In the genomic region with DNA sequence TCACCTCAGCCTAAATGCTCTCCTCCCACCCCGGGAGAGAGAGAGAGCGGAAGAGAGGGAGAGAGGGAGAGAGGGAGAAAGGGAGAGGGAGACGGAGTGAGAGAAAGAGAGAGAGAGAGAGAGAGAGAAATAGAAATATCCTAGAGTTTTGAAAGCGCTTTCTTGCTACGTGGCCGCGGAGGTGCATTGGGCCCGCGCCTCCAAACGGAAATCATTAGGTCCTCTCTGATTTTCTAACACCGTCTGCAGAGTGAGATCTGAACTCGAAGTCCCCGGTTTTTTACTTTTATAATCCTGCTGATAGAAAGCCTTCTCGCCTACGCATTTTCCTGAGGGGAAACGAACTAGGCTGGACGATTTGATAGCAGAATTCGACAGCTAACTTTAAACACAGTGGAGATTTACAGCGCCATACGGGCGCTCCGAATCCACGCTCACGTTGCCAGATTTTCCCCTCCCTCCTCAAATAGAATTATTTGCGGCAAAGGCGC, we compare ENCODE assay signal across 16 cellular contexts. TPM values are rescaled to one million over a fixed set of nuclear protein-coding genes. Genes with fewer than 3 reads are reported as not detected.
DNase-seq lines count a peak whose midpoint lies in the region; ATAC-seq and TF ChIP-seq lines count a peak whose summit lies in the region.
"Had no signal": no experiment of that assay in that cellular context is flagged by ENCODE, and none has a peak within 500 bp of the region (broad histone marks: within the 10 kb centered on the region; RNA-seq: fewer than 3 reads in every experiment).

No MANE protein-coding gene starts in this region.

- H3K4me1 Mint-ChIP-seq in Caco-2 (ENCODE audit: low read depth, unreplicated experiment) (peaks cover 13% of the 10 kb centered on the region), activated B cell treated with CpG ODN at 0.5 μM for 24 hours (peaks cover 5% of the 10 kb centered on the region)
- H3K4me1 Mint-ChIP-seq in naive thymus-derived CD4-positive, alpha-beta T cell, result peaks cover 0 to 22% (median 15%) of the 10 kb centered on the region in 7 donors

- H3K36me3 Mint-ChIP-seq in Caco-2 (ENCODE audit: insufficient read depth, unreplicated experiment) (peaks cover 5% of the 10 kb centered on the region), activated B cell treated with CpG ODN at 0.5 μM for 24 hours (ENCODE audit: low read depth) (no peaks in the 10 kb centered on the region)
- H3K36me3 Mint-ChIP-seq in naive thymus-derived CD4-positive, alpha-beta T cell, result peaks cover 0 to 38% (median 0%) of the 10 kb centered on the region in 5 donors

- intact Hi-C loops in Caco-2 (cut with micrococcal nuclease; ENCODE audit: unreplicated experiment), result loop anchor here (2.0 to 10.0 kb wide), 2 partner anchors 120 to 200 kb away; no protein-coding TSS in a partner anchor
- intact Hi-C loops in activated B cell treated with CpG ODN at 0.5 μM for 24 hours (cut with micrococcal nuclease), result loop anchor here (2.0 kb wide), 2 partner anchors 26 to 46 kb away; no protein-coding TSS in a partner anchor
- intact Hi-C loops in naive thymus-derived CD4-positive, alpha-beta T cell (cut with micrococcal nuclease), result loop anchor here (2.0 to 10.0 kb wide), 3 partner anchors 44 to 1750 kb away; partner anchors contain the start of genes HOXD8 (in 1 of the 2) and SP9 (in 1 of the 2)

- H3K27me3 Mint-ChIP-seq in Caco-2 (ENCODE audit: insufficient read depth, unreplicated experiment) (peaks cover 54% of the 10 kb centered on the region), activated B cell treated with CpG ODN at 0.5 μM for 24 hours (peaks cover 72% of the 10 kb centered on the region)
- H3K27me3 Mint-ChIP-seq in naive thymus-derived CD4-positive, alpha-beta T cell, result peaks cover 65 to 88% (median 76%) of the 10 kb centered on the region in 5 donors

- H3K27me3 ChIP-seq in Caco-2 (replicated peaks; ENCODE audit: control insufficient read depth, insufficient read depth, low read length), result peaks cover 20% of the 10 kb centered on the region
- peaks cover 42 to 85% of the 10 kb centered on the region in 2 donors for H3K27me3 ChIP-seq in naive thymus-derived CD4-positive, alpha-beta T cell (ENCODE audit: control insufficient read depth in 2 of 2, insufficient read depth in 2 of 2, low read length in 2 of 2)

- BruUV-seq in Caco-2 (replicated peaks; lab: Mats Ljungman, UMichigan), result no TSS peak

- CTCF ChIA-PET in Caco-2 (lab: Charles Lee) (interaction anchor here (0.7 kb wide), 1 partner anchor 222 kb away, joined by 3 read pairs; no protein-coding TSS in a partner anchor), activated B cell treated with CpG ODN at 0.5 μM for 24 hours (lab: Charles Lee) (no interaction called here)
- CTCF ChIA-PET in naive thymus-derived CD4-positive, alpha-beta T cell (lab: Charles Lee), result no interaction called here

- H3K4me3 ChIP-seq in Caco-2 (ENCODE audit: low read depth, low read length), result peak overlapping the region; percentile 22
- H3K4me3 ChIP-seq in naive thymus-derived CD4-positive, alpha-beta T cell (ENCODE audit: low read length), result no peak overlapping the region
- H3K4me3 ChIP-seq: stomach had no signal

- H3K4me1 ChIP-seq in Caco-2, result peaks cover 16% of the 10 kb centered on the region; the same call in 1 of the 2 replicates
- peaks cover 0 to 2% of the 10 kb centered on the region in 2 donors for H3K4me1 ChIP-seq in naive thymus-derived CD4-positive, alpha-beta T cell (ENCODE audit: control insufficient read depth in 2 of 2, insufficient read depth in 2 of 2, low read length in 2 of 2)

- H3K36me3 ChIP-seq in Caco-2 (ENCODE audit: control insufficient read depth, insufficient read depth, low read length), result no peaks in the 10 kb centered on the region
- no peaks in the 10 kb centered on the region for H3K36me3 ChIP-seq in naive thymus-derived CD4-positive, alpha-beta T cell (ENCODE audit: control insufficient read depth in 2 of 3, insufficient read depth in 3 of 3, low read length in 3 of 3)
- H3K36me3 ChIP-seq: stomach had no signal

- H3K9me3 Mint-ChIP-seq in Caco-2 (ENCODE audit: unreplicated experiment) (no peaks in the 10 kb centered on the region), activated B cell treated with CpG ODN at 0.5 μM for 24 hours (peaks cover 3% of the 10 kb centered on the region)
- H3K9me3 Mint-ChIP-seq in naive thymus-derived CD4-positive, alpha-beta T cell, result peaks cover 2 to 75% (median 38%) of the 10 kb centered on the region in 11 donors

- H3K4me3 Mint-ChIP-seq in Caco-2 (ENCODE audit: unreplicated experiment) (peak overlapping the region; percentile 64), activated B cell treated with CpG ODN at 0.5 μM for 24 hours (no peak overlapping the region)
- H3K4me3 Mint-ChIP-seq in naive thymus-derived CD4-positive, alpha-beta T cell, result peak overlapping the region in 6 of 10 donors; percentile 5 to 69 (median 44)

- no peak overlapping the region for H3K27ac ChIP-seq in naive thymus-derived CD4-positive, alpha-beta T cell (ENCODE audit: low read depth, low read length)
- H3K27ac ChIP-seq: 22Rv1, dorsolateral prefrontal cortex, stomach had no signal

- H3K9me3 ChIP-seq in Caco-2, result peaks cover 15% of the 10 kb centered on the region
- H3K9me3 ChIP-seq in naive thymus-derived CD4-positive, alpha-beta T cell (ENCODE audit: control insufficient read depth in 2 of 3, low read length in 3 of 3), result peaks cover 0 to 52% (median 13%) of the 10 kb centered on the region in 3 experiments

- ATAC-seq in activated B cell treated with CpG ODN at 0.5 μM for 24 hours (ENCODE audit: low read depth), result no peak
- no peak for ATAC-seq in naive thymus-derived CD4-positive, alpha-beta T cell
- no peak for ATAC-seq in GM21529 (IDR thresholded peaks at IDR 0.05; ENCODE audit: unreplicated experiment)
- ATAC-seq in GM19463 (IDR thresholded peaks at IDR 0.05; ENCODE audit: unreplicated experiment), result no peak

- TF ChIP-seq CTCF in Caco-2 (IDR thresholded peaks at IDR 0.05; ENCODE audit: insufficient read depth in 1 of 2, low read depth in 1 of 2, low read length in 1 of 2, severe bottlenecking in 1 of 2, unreplicated experiment in 1 of 2) (no peak), activated B cell treated with CpG ODN at 0.5 μM for 24 hours (IDR thresholded peaks at IDR 0.05) (no peak)

- POLR2A ChIA-PET in Caco-2 (lab: Charles Lee), result no interaction called here
- POLR2A ChIA-PET in activated B cell treated with CpG ODN at 0.5 μM for 24 hours (lab: Charles Lee), result no interaction called here
- POLR2A ChIA-PET in naive thymus-derived CD4-positive, alpha-beta T cell (lab: Charles Lee), result no interaction called here

- H3K27ac Mint-ChIP-seq in Caco-2 (ENCODE audit: unreplicated experiment), result no peak overlapping the region
- H3K27ac Mint-ChIP-seq in activated B cell treated with CpG ODN at 0.5 μM for 24 hours, result peak overlapping the region; percentile 35
- peak overlapping the region; percentile 28 to 98 (median 82) for H3K27ac Mint-ChIP-seq in naive thymus-derived CD4-positive, alpha-beta T cell

- DNase-seq in DMS 273 (lab: John Stamatoyannopoulos, UW; ENCODE audit: unreplicated experiment), result peak; percentile 30
- no peak for DNase-seq in DMS 273 treated with DMSO at 0.1 percent for 48 hours (lab: John Stamatoyannopoulos, UW)
- DNase-seq in Caco-2, result no peak
- no peak for DNase-seq in activated B cell treated with CpG ODN at 0.5 μM for 24 hours
- DNase-seq in naive thymus-derived CD4-positive, alpha-beta T cell, result no peak
- no peak for DNase-seq in activated effector memory CD4-positive, alpha-beta T cell treated with anti-CD3 and anti-CD28 coated beads, Interleukin-2, amount 50 U/mL, for 16 hours
- DNase-seq: amniotic stem cell, dorsolateral prefrontal cortex, NCI-H2029 had no signal

RNA-seq across cellular contexts. Expression of gene EVX2, which starts 0.9 kb away (rescaled TPM):
- total RNA-seq in Caco-2 (2022) (0.07 TPM in 1 of 2 replicates, not detected in the other), activated B cell treated with CpG ODN at 0.5 μM for 24 hours (not detected in 2 replicates)
- not detected for total RNA-seq in naive thymus-derived CD4-positive, alpha-beta T cell
- not detected for polyA plus RNA-seq in naive thymus-derived CD4-positive, alpha-beta T cell
- total RNA-seq: lower leg skin, M059J, omental fat pad, stomach had no signal
- polyA plus RNA-seq: stomach had no signal

RNA-seq across cellular contexts. Expression of gene HOXD13, which starts 7.8 kb away (rescaled TPM):
- total RNA-seq in Caco-2 (2022), result not detected in 2 replicates
- total RNA-seq in activated B cell treated with CpG ODN at 0.5 μM for 24 hours, result not detected in 2 replicates
- total RNA-seq in naive thymus-derived CD4-positive, alpha-beta T cell, result not detected
- not detected for polyA plus RNA-seq in naive thymus-derived CD4-positive, alpha-beta T cell
- total RNA-seq: dorsolateral prefrontal cortex, omental fat pad, stomach had no signal
- polyA plus RNA-seq: stomach had no signal

RNA-seq across cellular contexts. Expression of gene HOXD12, which starts 14.9 kb away (rescaled TPM):
- total RNA-seq in Caco-2 (2022), result not detected in 2 replicates
- total RNA-seq in activated B cell treated with CpG ODN at 0.5 μM for 24 hours, result not detected in 2 replicates
- not detected for total RNA-seq in naive thymus-derived CD4-positive, alpha-beta T cell
- not detected for polyA plus RNA-seq in naive thymus-derived CD4-positive, alpha-beta T cell
- total RNA-seq: dorsolateral prefrontal cortex, omental fat pad, stomach had no signal
- polyA plus RNA-seq: stomach had no signal

RNA-seq across cellular contexts. Expression of gene HOXD11, which starts 22.4 kb away (rescaled TPM):
- total RNA-seq in Caco-2 (2022) (not detected in 2 replicates), activated B cell treated with CpG ODN at 0.5 μM for 24 hours (not detected in 2 replicates)
- not detected for total RNA-seq in naive thymus-derived CD4-positive, alpha-beta T cell
- not detected for polyA plus RNA-seq in naive thymus-derived CD4-positive, alpha-beta T cell
- total RNA-seq: dorsolateral prefrontal cortex, omental fat pad, stomach had no signal
- polyA plus RNA-seq: stomach had no signal

RNA-seq across cellular contexts. Expression of gene HOXD10, which starts 31.9 kb away (rescaled TPM):
- total RNA-seq in Caco-2 (2022), result not detected in 2 replicates
- total RNA-seq in activated B cell treated with CpG ODN at 0.5 μM for 24 hours, result not detected in 2 replicates
- not detected for total RNA-seq in naive thymus-derived CD4-positive, alpha-beta T cell
- not detected for polyA plus RNA-seq in naive thymus-derived CD4-positive, alpha-beta T cell
- polyA plus RNA-seq: stomach had no signal
